1 cellular context compared by ENCODE assay signal in the genomic region with DNA sequence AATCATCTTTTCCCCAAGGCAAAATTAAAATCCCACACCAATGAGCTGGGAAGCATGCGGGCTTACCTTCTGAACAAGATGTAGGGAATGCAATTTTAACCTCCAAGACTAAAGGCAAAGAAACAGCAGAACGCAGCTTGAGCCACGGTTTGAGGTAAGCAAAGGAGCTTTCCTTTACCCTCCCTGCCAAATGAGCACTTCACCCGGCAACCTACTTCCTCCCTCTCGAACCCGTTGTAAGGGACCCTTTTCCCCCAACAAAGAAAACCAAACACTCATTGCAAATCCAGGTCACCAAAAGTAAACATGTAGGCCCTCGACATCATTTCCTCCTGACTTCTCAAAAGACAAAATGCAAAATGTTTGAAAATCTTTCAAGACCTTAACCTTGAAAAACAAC.
TF ChIP-seq lines count a peak whose summit lies in the region.

No MANE protein-coding gene starts in this region.

TF ChIP-seq in IMR-90, 13 proteins besides CTCF, POLR2A, EP300 and RAD21:
- TF ChIP-seq CHD1 (IDR thresholded peaks at IDR 0.05; ENCODE audit: low read depth, low read length) = no peak
- TF ChIP-seq FOS (IDR thresholded peaks at IDR 0.05; ENCODE audit: low read depth, low read length) = no peak
- TF ChIP-seq, protein P1, sequence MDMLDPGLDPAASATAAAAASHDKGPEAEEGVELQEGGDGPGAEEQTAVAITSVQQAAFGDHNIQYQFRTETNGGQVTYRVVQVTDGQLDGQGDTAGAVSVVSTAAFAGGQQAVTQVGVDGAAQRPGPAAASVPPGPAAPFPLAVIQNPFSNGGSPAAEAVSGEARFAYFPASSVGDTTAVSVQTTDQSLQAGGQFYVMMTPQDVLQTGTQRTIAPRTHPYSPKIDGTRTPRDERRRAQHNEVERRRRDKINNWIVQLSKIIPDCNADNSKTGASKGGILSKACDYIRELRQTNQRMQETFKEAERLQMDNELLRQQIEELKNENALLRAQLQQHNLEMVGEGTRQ (IDR thresholded peaks at IDR 0.05; ENCODE audit: low read depth, low read length) = no peak
- no peak for TF ChIP-seq RCOR1 (IDR thresholded peaks at IDR 0.05; ENCODE audit: insufficient replicate concordance, low read length)
- no peak for TF ChIP-seq BHLHE40 (IDR thresholded peaks at IDR 0.05; ENCODE audit: low read depth, low read length)
- TF ChIP-seq RFX5 (IDR thresholded peaks at IDR 0.05; ENCODE audit: low read depth, low read length) = no peak
- no peak for TF ChIP-seq ELK1 (IDR thresholded peaks at IDR 0.05; ENCODE audit: borderline replicate concordance, low read depth, low read length)
- no peak for TF ChIP-seq SMC3 (IDR thresholded peaks at IDR 0.05; ENCODE audit: low read depth, low read length)
- no peak for TF ChIP-seq MXI1 (IDR thresholded peaks at IDR 0.05; ENCODE audit: borderline replicate concordance, low read depth, low read length)
- no peak for TF ChIP-seq MAZ (IDR thresholded peaks at IDR 0.05; ENCODE audit: borderline replicate concordance, low read depth, low read length)
- TF ChIP-seq MAFK (IDR thresholded peaks at IDR 0.05; ENCODE audit: low read depth, low read length) = no peak
- TF ChIP-seq NFE2L2 (IDR thresholded peaks at IDR 0.05; ENCODE audit: low read depth, low read length) = no peak
- no peak for TF ChIP-seq CEBPB (IDR thresholded peaks at IDR 0.05; ENCODE audit: low read depth, low read length)
